Comparison of ENCODE assay signal across 13 cellular contexts in genomic region chr7:74418076-74418475, GRCh38. TPM values are rescaled to one million over a fixed set of nuclear protein-coding genes. Genes with fewer than 3 reads are reported as not detected.
DNase-seq lines count a peak whose midpoint lies in the region; ATAC-seq, FAIRE-seq and TF ChIP-seq lines count a peak whose summit lies in the region.
"Had no signal": no experiment of that assay in that cellular context is flagged by ENCODE, and none has a peak within 500 bp of the region (broad histone marks: within the 10 kb centered on the region; RNA-seq: fewer than 3 reads in every experiment).

No MANE protein-coding gene starts in this region.

- no peaks in the 10 kb centered on the region for H3K27me3 ChIP-seq in neural progenitor cell
- H3K27me3 ChIP-seq: BLaER1 treated with 17β-estradiol and CSF1 and Interleukin-3, amounts not matched to agents 10 nM and 100 nM had no signal

- H3K27ac ChIP-seq in A549 (peak overlapping the region; percentile 70 to 81), neural progenitor cell (no peak overlapping the region)
- H3K27ac ChIP-seq: PC-9 had no signal

- no peaks in the 10 kb centered on the region for H3K36me3 ChIP-seq in neural progenitor cell
- H3K36me3 ChIP-seq: BLaER1 treated with 17β-estradiol and CSF1 and Interleukin-3, amounts not matched to agents 10 nM and 100 nM had no signal

- no peaks in the 10 kb centered on the region for H4K20me1 ChIP-seq in neural progenitor cell (ENCODE audit: low read depth)
- H4K20me1 ChIP-seq: BLaER1 treated with 17β-estradiol and CSF1 and Interleukin-3, amounts not matched to agents 10 nM and 100 nM had no signal

- TF ChIP-seq EP300 in A549 (IDR thresholded peaks at IDR 0.05) (no peak), Ishikawa (IDR thresholded peaks at IDR 0.05; ENCODE audit: borderline replicate concordance) (no peak)

- no peak overlapping the region for H3K4me3 Mint-ChIP-seq in chondrocyte (ENCODE audit: unreplicated experiment)
- H3K4me3 Mint-ChIP-seq in neural progenitor cell, result peak overlapping the region; percentile 1
- H3K4me3 Mint-ChIP-seq: H9 had no signal

- ATAC-seq in A549, result peak in 1 of 2 experiments; percentile 45; a peak in 2 of 6 replicates

- TF ChIP-seq RAD21 in A549 (conservative IDR thresholded peaks at IDR 0.05 in 1 of 2, IDR thresholded peaks at IDR 0.05 in 1 of 2) (no peak), Ishikawa (IDR thresholded peaks at IDR 0.05; ENCODE audit: low read depth) (no peak)

- H3K27me3 Mint-ChIP-seq in chondrocyte (ENCODE audit: low read depth), result no peaks in the 10 kb centered on the region
- peaks cover 4% of the 10 kb centered on the region for H3K27me3 Mint-ChIP-seq in neural progenitor cell (ENCODE audit: insufficient read depth, low read depth)

- H3K4me3 ChIP-seq in A549 (no peak overlapping the region), neural progenitor cell (no peak overlapping the region)
- H3K4me3 ChIP-seq: BLaER1 treated with 17β-estradiol and CSF1 and Interleukin-3, amounts not matched to agents 10 nM and 100 nM; PC-9 had no signal

- no peaks in the 10 kb centered on the region for H3K79me2 ChIP-seq in neural progenitor cell (ENCODE audit: low read depth)

- H3K9me3 Mint-ChIP-seq in chondrocyte (ENCODE audit: low read depth) (no peaks in the 10 kb centered on the region), neural progenitor cell (no peaks in the 10 kb centered on the region)
- H3K9me3 Mint-ChIP-seq: H9 had no signal

- H3K36me3 Mint-ChIP-seq in chondrocyte (ENCODE audit: low read depth) (no peaks in the 10 kb centered on the region), neural progenitor cell (no peaks in the 10 kb centered on the region)

- H3K9ac ChIP-seq in neural progenitor cell, result no peak overlapping the region

- no peaks in the 10 kb centered on the region for H3K9me3 ChIP-seq in A549
- no peaks in the 10 kb centered on the region for H3K9me3 ChIP-seq in neural progenitor cell (ENCODE audit: low read depth)
- H3K9me3 ChIP-seq: BLaER1 treated with 17β-estradiol and CSF1 and Interleukin-3, amounts not matched to agents 10 nM and 100 nM had no signal

- no peaks in the 10 kb centered on the region for H3F3A ChIP-seq in neural progenitor cell (ENCODE audit: low read depth)

- TF ChIP-seq CTCF in A549 (IDR thresholded peaks at IDR 0.05) (no peak), chondrocyte (IDR thresholded peaks at IDR 0.05) (no peak), neural progenitor cell (IDR thresholded peaks at IDR 0.05) (no peak)

- CTCF ChIA-PET in A549 (lab: Yijun Ruan, JAX), result interaction anchor here (0.6 to 3.4 kb wide), 43 partner anchors 9 to 628 kb away, joined by 3 to 85 read pairs (median 4); no protein-coding TSS in a partner anchor

- no peak for FAIRE-seq in A549 (lab: Jason Lieb, UNC)
- FAIRE-seq: A204.1 had no signal

- peak overlapping the region; percentile 49 for H2AFZ ChIP-seq in neural progenitor cell (replicated peaks)
- H2AFZ ChIP-seq: PC-9 had no signal

- H3K4me1 Mint-ChIP-seq in chondrocyte (ENCODE audit: low read depth) (peaks cover 3% of the 10 kb centered on the region), neural progenitor cell (peaks cover 2% of the 10 kb centered on the region)

- peak overlapping the region; percentile 34; the same call in 2 of the 3 replicates for H3K4me2 ChIP-seq in A549
- no peak overlapping the region for H3K4me2 ChIP-seq in neural progenitor cell
- H3K4me2 ChIP-seq: PC-9 had no signal

- 75% methylated on average over 8 of the region's 8 CpGs for WGBS in A549 (ENCODE audit: missing lambda C conversion rate)

- POLR2A ChIA-PET in A549 (lab: Yijun Ruan, JAX), result no interaction called here

- no peak for TF ChIP-seq POLR2A in A549 (IDR thresholded peaks at IDR 0.05; ENCODE audit: low read length)

- H3K27ac Mint-ChIP-seq in chondrocyte (ENCODE audit: unreplicated experiment) (no peak overlapping the region), neural progenitor cell (peak overlapping the region; percentile 42)

- DNase-seq in A549 (ENCODE audit: low read depth in 1 of 2, low spot score in 1 of 2), result no peak
- peak; percentile 51 for DNase-seq in chondrocyte (ENCODE audit: low spot score)
- no peak for DNase-seq in neural progenitor cell (ENCODE audit: low spot score)
- no peak for DNase-seq in COR-L47 (lab: John Stamatoyannopoulos, UW)
- no peak for DNase-seq in COLO668 (lab: John Stamatoyannopoulos, UW; ENCODE audit: unreplicated experiment)
- no peak for DNase-seq in pons (ENCODE audit: low spot score)
- no peak for DNase-seq in SW480 (ENCODE audit: low spot score)
- DNase-seq: NCI-H2081 treated with DMSO at 0.1 percent for 48 hours had no signal

- peaks cover 9% of the 10 kb centered on the region for H3K4me1 ChIP-seq in A549
- H3K4me1 ChIP-seq in neural progenitor cell, result no peaks in the 10 kb centered on the region

TF ChIP-seq in A549, 52 proteins besides CTCF, POLR2A, EP300 and RAD21 (continues in another document):
- TF ChIP-seq, protein P1, sequence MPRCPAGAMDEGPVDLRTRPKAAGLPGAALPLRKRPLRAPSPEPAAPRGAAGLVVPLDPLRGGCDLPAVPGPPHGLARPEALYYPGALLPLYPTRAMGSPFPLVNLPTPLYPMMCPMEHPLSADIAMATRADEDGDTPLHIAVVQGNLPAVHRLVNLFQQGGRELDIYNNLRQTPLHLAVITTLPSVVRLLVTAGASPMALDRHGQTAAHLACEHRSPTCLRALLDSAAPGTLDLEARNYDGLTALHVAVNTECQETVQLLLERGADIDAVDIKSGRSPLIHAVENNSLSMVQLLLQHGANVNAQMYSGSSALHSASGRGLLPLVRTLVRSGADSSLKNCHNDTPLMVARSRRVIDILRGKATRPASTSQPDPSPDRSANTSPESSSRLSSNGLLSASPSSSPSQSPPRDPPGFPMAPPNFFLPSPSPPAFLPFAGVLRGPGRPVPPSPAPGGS (IDR thresholded peaks at IDR 0.05), result no peak
- no peak for TF ChIP-seq CHD2 (IDR thresholded peaks at IDR 0.05; ENCODE audit: low read length, partially characterized antibody)

TF ChIP-seq in Ishikawa, 13 proteins besides CTCF, POLR2A, EP300 and RAD21:
- TF ChIP-seq ZBTB7A (IDR thresholded peaks at IDR 0.05; ENCODE audit: low read depth) (peak; percentile 14; the same call in 1 of the 2 replicates), NFIC (IDR thresholded peaks at IDR 0.05) (no peak)
- TF ChIP-seq, protein P2, sequence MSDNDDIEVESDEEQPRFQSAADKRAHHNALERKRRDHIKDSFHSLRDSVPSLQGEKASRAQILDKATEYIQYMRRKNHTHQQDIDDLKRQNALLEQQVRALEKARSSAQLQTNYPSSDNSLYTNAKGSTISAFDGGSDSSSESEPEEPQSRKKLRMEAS (IDR thresholded peaks at IDR 0.05), result no peak

RNA-seq across cellular contexts. Expression of gene GTF2IRD1, which starts 35.6 kb away (rescaled TPM):
- 20.5 and 23.2 TPM in 2 replicates for polyA plus RNA-seq in A549 (2011; rRNA removed)
- 19.0 and 21.6 TPM in 2 replicates for polyA plus RNA-seq in A549 (2012; cell fraction: cytosol; rRNA removed)
- polyA plus RNA-seq in A549 (2012; cell fraction: nucleus; rRNA removed), result 21.1 and 26.9 TPM in 2 replicates
- polyA plus RNA-seq in A549 (2017; fragmentation: RNase III; extraction: RNeasy Plus Mini Kit Qiagen cat#74134 plus additional on column Dnase treatment), result 19.9 to 21.7 TPM (median 21.5 TPM) in 3 replicates
- polyA minus RNA-seq in A549 (2011; rRNA and poly(A)+ RNA removed), result 16.4 and 25.3 TPM in 2 replicates
- total RNA-seq in chondrocyte, result 32.4 to 48.5 TPM (median 46.5 TPM) in 3 replicates
- 25.6 and 48.5 TPM in 2 replicates for total RNA-seq in neural progenitor cell (ENCODE audit: low replicate concordance)
